Comparison of ENCODE assay signal across 8 cellular contexts in genomic region chr7:39624202-39624807, GRCh38. TPM values are rescaled to one million over a fixed set of nuclear protein-coding genes. Genes with fewer than 3 reads are reported as not detected.
DNase-seq lines count a peak whose midpoint lies in the region; ATAC-seq and TF ChIP-seq lines count a peak whose summit lies in the region.

No MANE protein-coding gene starts in this region.

- H3K27ac ChIP-seq in C4-2B (peak overlapping the region; percentile 92), duodenal mucosa (ENCODE audit: low read depth, low read length) (peak overlapping the region; percentile 81), muscle layer of colon (ENCODE audit: low read depth, low read length) (peak overlapping the region; percentile 71)

- in situ Hi-C loops in SK-MEL-5 (cut with HindIII; ENCODE audit: low pct_unique_long_range_greater_than_20kb, low sequenced_read_pairs) = no loop called here

- H3K9ac ChIP-seq in duodenal mucosa (ENCODE audit: low read depth in 1 of 2, low read length in 2 of 2) = peak overlapping the region; percentile 80 to 93
- H3K9ac ChIP-seq in muscle layer of colon (ENCODE audit: low read length) = peak overlapping the region; percentile 43

- no peaks in the 10 kb centered on the region for H3K36me3 ChIP-seq in H7 (replicated peaks; ENCODE audit: control insufficient read depth, insufficient read depth, low read length)
- no peaks in the 10 kb centered on the region for H3K36me3 ChIP-seq in duodenal mucosa (ENCODE audit: control insufficient read depth in 1 of 2, insufficient read depth in 2 of 2, low read length in 2 of 2)
- H3K36me3 ChIP-seq in muscle layer of colon (ENCODE audit: insufficient read depth, low read length) = no peaks in the 10 kb centered on the region

- TF ChIP-seq CTCF in C4-2B (conservative IDR thresholded peaks at IDR 0.05) = no peak; the same call in 1 of the 2 replicates

- H3K4me1 ChIP-seq in duodenal mucosa (ENCODE audit: control insufficient read depth in 1 of 2, insufficient read depth in 2 of 2, low read length in 2 of 2) = peaks cover 30 to 41% of the 10 kb centered on the region in 2 donors
- peaks cover 32% of the 10 kb centered on the region for H3K4me1 ChIP-seq in muscle layer of colon (ENCODE audit: insufficient read depth, low read length)

- H3K27me3 ChIP-seq in H7 (ENCODE audit: control insufficient read depth, insufficient read depth, low read length) (no peaks in the 10 kb centered on the region), duodenal mucosa (ENCODE audit: control insufficient read depth in 1 of 2, insufficient read depth in 2 of 2, low read length in 2 of 2) (no peaks in the 10 kb centered on the region), muscle layer of colon (ENCODE audit: control insufficient read depth in 1 of 2, insufficient read depth in 2 of 2, low read length in 2 of 2) (no peaks in the 10 kb centered on the region)

- H3K9me3 ChIP-seq in duodenal mucosa (ENCODE audit: control insufficient read depth in 1 of 2, low read length in 2 of 2) (no peaks in the 10 kb centered on the region), muscle layer of colon (ENCODE audit: low read length) (no peaks in the 10 kb centered on the region)

- peak overlapping the region; percentile 97 for H3K4me3 ChIP-seq in H7 (ENCODE audit: insufficient read depth, low read depth, low read length)
- H3K4me3 ChIP-seq in duodenal mucosa (ENCODE audit: low read depth in 1 of 2, low read length in 2 of 2) = peak overlapping the region; percentile 89 to 90
- peak overlapping the region; percentile 77 to 93 for H3K4me3 ChIP-seq in muscle layer of colon (ENCODE audit: low read depth in 1 of 2, low read length in 2 of 2)

- ATAC-seq in HG02840 (IDR thresholded peaks at IDR 0.05; ENCODE audit: low FRiP score, unreplicated experiment) (no peak), HG02763 (IDR thresholded peaks at IDR 0.05; ENCODE audit: unreplicated experiment) (no peak), GM21619 (IDR thresholded peaks at IDR 0.05; ENCODE audit: unreplicated experiment) (no peak)

- DNase-seq in H7 = peak; percentile 38
- DNase-seq in SK-MEL-5 (ENCODE audit: low read depth, low spot score) = peak; percentile 29

RNA-seq across cellular contexts. Expression of gene RALA, which starts 0.9 kb away (rescaled TPM):
- 12.3 and 15.1 TPM in 2 replicates for total RNA-seq in H7 (2014; rRNA removed; shearing (Covaris generic))
- total RNA-seq in SK-MEL-5 (2014; rRNA removed; shearing (Covaris generic)) = 17.6 and 20.3 TPM in 2 replicates
- 35.7 and 37.7 TPM in 2 replicates for polyA plus RNA-seq in SK-MEL-5 (2015; cell fraction: cytosol; rRNA removed)
- 11.8 and 23.2 TPM in 2 replicates for polyA plus RNA-seq in SK-MEL-5 (2015; cell fraction: nucleus; rRNA removed)

RNA-seq across cellular contexts. Expression of gene YAE1, which starts 58.1 kb away (rescaled TPM):
- total RNA-seq in H7 (2014; rRNA removed; shearing (Covaris generic)) = 16.1 and 26.0 TPM in 2 replicates
- 50.5 and 51.5 TPM in 2 replicates for total RNA-seq in SK-MEL-5 (2014; rRNA removed; shearing (Covaris generic))
- 21.5 and 28.6 TPM in 2 replicates for polyA plus RNA-seq in SK-MEL-5 (2015; cell fraction: cytosol; rRNA removed)
- polyA plus RNA-seq in SK-MEL-5 (2015; cell fraction: nucleus; rRNA removed) = 52.1 and 63.2 TPM in 2 replicates
